Comparison of ENCODE assay signal across 18 cellular contexts in genomic region chr10:100568937-100569336, GRCh38.
"Had no signal": no experiment of that assay in that cellular context is flagged by ENCODE, and none has a peak within 500 bp of the region (broad histone marks: within the 10 kb centered on the region; RNA-seq: fewer than 3 reads in every experiment).

No MANE protein-coding gene starts in this region.

- H3K4me3 Mint-ChIP-seq: memory B cell; natural killer cell treated with Interleukin-12 subunit alpha and Interleukin-12 subunit beta and Interleukin-15 and Interleukin-18, amount 100 ng/mL, for 72 hours; neural progenitor cell had no signal

- H3K9me3 Mint-ChIP-seq: memory B cell; natural killer cell treated with Interleukin-12 subunit alpha and Interleukin-12 subunit beta and Interleukin-15 and Interleukin-18, amount 100 ng/mL, for 72 hours; neural progenitor cell had no signal

- H3K4me1 ChIP-seq: heart right ventricle, left ventricle myocardium inferior, lower lobe of right lung, neural progenitor cell, pancreas had no signal

- H3K27ac Mint-ChIP-seq: memory B cell; natural killer cell treated with Interleukin-12 subunit alpha and Interleukin-12 subunit beta and Interleukin-15 and Interleukin-18, amount 100 ng/mL, for 72 hours; neural progenitor cell; progenitor cell of endocrine pancreas had no signal

- H3K27me3 ChIP-seq: pancreas had no signal

- H3K9me3 ChIP-seq: heart right ventricle, left ventricle myocardium inferior, lower lobe of right lung, pancreas had no signal

- H3K36me3 ChIP-seq: heart right ventricle, left ventricle myocardium inferior, lower lobe of right lung, neural progenitor cell, pancreas had no signal

- H3K27ac ChIP-seq: coronary artery, heart right ventricle, left ventricle myocardium inferior, lower lobe of right lung, neural progenitor cell, pancreas had no signal

- H3K36me3 Mint-ChIP-seq: memory B cell; natural killer cell treated with Interleukin-12 subunit alpha and Interleukin-12 subunit beta and Interleukin-15 and Interleukin-18, amount 100 ng/mL, for 72 hours; neural progenitor cell had no signal

- DNase-seq: effector CD8-positive, alpha-beta T cell; heart right ventricle; hypothalamus; left ventricle myocardium inferior; lower lobe of right lung; midbrain; right cardiac atrium; stimulated activated CD4-positive, alpha-beta T cell treated with anti-CD3 and anti-CD28 coated beads, Interleukin-2, amount 100 ng/mL, for 48 hours; stimulated activated naive CD4-positive, alpha-beta T cell treated with Interleukin-2 at 50 U/mL for 16 hours; trophoblast cell had no signal

- H3K4me1 Mint-ChIP-seq: memory B cell had no signal

- H3K9ac ChIP-seq: neural progenitor cell had no signal

- ATAC-seq: esophagus mucosa, heart right ventricle, lower lobe of right lung, right cardiac atrium had no signal

- H3K4me3 ChIP-seq: coronary artery, heart right ventricle, left ventricle myocardium inferior, lower lobe of right lung, smooth muscle cell had no signal
